Comparison of ENCODE assay signal across 8 cellular contexts in the genomic region with DNA sequence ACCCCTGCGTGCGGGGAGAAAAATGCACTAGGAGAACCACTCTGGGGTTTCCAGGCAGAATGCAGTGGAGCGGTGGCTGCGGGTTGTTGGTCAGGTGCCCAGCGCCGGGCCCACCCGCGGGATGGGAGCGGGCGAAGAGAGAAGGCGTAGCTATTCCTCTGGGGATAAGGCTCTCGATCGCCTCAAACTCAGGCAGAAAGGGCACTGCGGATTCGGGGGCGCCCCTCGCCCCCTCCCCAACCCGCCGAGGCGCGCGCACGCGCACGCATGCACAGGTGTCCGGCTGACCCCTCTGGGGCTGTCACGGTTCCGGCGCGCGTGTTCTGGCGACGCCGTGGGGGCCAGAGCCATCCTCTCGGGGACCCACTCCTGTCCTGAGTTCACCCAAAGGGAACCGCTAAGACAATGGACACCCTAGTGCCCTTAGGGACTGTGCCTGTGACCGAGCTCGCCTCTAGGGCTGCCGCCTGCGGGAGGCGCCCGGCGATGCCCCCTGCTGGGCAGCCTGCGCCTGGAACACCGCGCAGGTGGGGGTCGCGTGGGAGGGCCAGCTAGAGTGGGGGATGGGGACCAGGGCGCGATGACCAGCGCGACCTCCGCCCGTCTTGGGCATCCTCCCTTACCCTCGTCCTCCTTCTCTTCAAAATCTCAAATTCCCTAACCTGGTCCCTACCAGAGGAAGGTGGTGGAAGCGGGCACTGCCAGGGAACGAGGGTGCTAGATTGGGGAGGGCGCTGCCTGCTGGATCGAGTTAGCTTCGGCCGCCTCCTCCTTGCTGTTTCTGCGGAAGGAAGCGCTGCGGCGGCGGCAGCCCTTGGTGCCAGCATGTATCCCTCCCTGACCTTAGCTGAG. TPM values are rescaled to one million over a fixed set of nuclear protein-coding genes. Genes with fewer than 3 reads are reported as not detected.
DNase-seq lines count a peak whose midpoint lies in the region; ATAC-seq and TF ChIP-seq lines count a peak whose summit lies in the region.

No MANE protein-coding gene starts in this region.

- H3K27ac ChIP-seq in sigmoid colon = no peak overlapping the region

- TF ChIP-seq CTCF in AG04449 (IDR thresholded peaks at IDR 0.05; ENCODE audit: insufficient read depth, low read length, missing control alignments) (peak; percentile 75), GM10248 (IDR thresholded peaks at IDR 0.05; ENCODE audit: control extremely low read depth, extremely low read depth, low read depth, missing control alignments) (peak; percentile 70), WI38 (IDR thresholded peaks at IDR 0.05; ENCODE audit: low read depth, low read length) (peak; percentile 55), sigmoid colon (IDR thresholded peaks at IDR 0.05) (peak in 2 of 4 experiments; percentile 29)

- no peak overlapping the region for H3K4me3 ChIP-seq in AG04449 (ENCODE audit: low read depth, low read length)
- H3K4me3 ChIP-seq in WI38 (ENCODE audit: low read depth, low read length) = no peak overlapping the region
- no peak overlapping the region for H3K4me3 ChIP-seq in sigmoid colon

- intact Hi-C loops in Right ventricle myocardium superior (cut with DNase I) = no loop called here
- intact Hi-C loops in sigmoid colon (cut with DNase I) = loop anchor here (2.0 kb wide), 1 partner anchor 28 kb away; a partner anchor contains a TSS

- WGBS in sigmoid colon, 2 donors = 1 to 2% methylated on average over 66 of the region's 66 CpGs

- H3K27me3 ChIP-seq in sigmoid colon = peaks cover 80 to 100% (median 93%) of the 10 kb centered on the region in 3 donors

- TF ChIP-seq EP300 in sigmoid colon (IDR thresholded peaks at IDR 0.05) = no peak

- ATAC-seq in Right ventricle myocardium superior (ENCODE audit: poor library complexity) = peak; percentile 72
- no peak for ATAC-seq in esophagus mucosa

- POLR2A ChIA-PET in AG04449 (lab: Yijun Ruan, JAX) (interaction anchor here (1.5 kb wide), 1 partner anchor 28 kb away, joined by 6 read pairs; a partner anchor contains a TSS), GM10248 (lab: Yijun Ruan, JAX) (interaction anchor here (0.5 to 2.2 kb wide), 3 partner anchors 28 to 29 kb away, joined by 3 to 9 read pairs (median 3); a partner anchor contains a TSS)

- H3K36me3 ChIP-seq in sigmoid colon = no peaks in the 10 kb centered on the region

- no peaks in the 10 kb centered on the region for H3K9me3 ChIP-seq in sigmoid colon

- no peak for TF ChIP-seq POLR2A in sigmoid colon (IDR thresholded peaks at IDR 0.05)

- CTCF ChIA-PET in AG04449 (lab: Yijun Ruan, JAX) (interaction anchor here (1.0 to 3.0 kb wide), 12 partner anchors 9 to 179 kb away, joined by 3 to 15 read pairs (median 4); a partner anchor contains a TSS), GM10248 (lab: Yijun Ruan, JAX) (interaction anchor here (0.7 to 4.0 kb wide), 16 partner anchors 10 to 70 kb away, joined by 3 to 28 read pairs (median 6); a partner anchor contains a TSS)

- DNase-seq in AG04449 (ENCODE audit: low read depth, low spot score) = no peak
- peak; percentile 67 for DNase-seq in GM10248 (ENCODE audit: extremely low spot score)
- DNase-seq in NCI-H2029 treated with DMSO at 0.1 percent for 48 hours (lab: John Stamatoyannopoulos, UW) = peak; percentile 83
- DNase-seq in Right ventricle myocardium superior = peak; percentile 60
- DNase-seq in sigmoid colon = peak; percentile 68
- DNase-seq in activated gamma-delta T cell treated with Interleukin-2 at 50 U/mL for 16 hours = no peak

- H3K4me1 ChIP-seq in sigmoid colon = peaks cover 0 to 57% (median 55%) of the 10 kb centered on the region in 4 donors

RNA-seq across cellular contexts. Expression of a gene that starts 14.4 kb away (rescaled TPM):
- total RNA-seq in Right ventricle myocardium superior (6.2 TPM), sigmoid colon (1 to 10 TPM in 2 of 4 donors, under 1 TPM in 2; 0.28 to 1.8 (median 1.2) TPM), esophagus mucosa (3.8 TPM)
- polyA plus RNA-seq in sigmoid colon = 1 to 10 TPM; 2.4 to 5.6 (median 4.9) TPM

RNA-seq across cellular contexts. Expression of a gene that starts 28.0 kb away (rescaled TPM):
- total RNA-seq in Right ventricle myocardium superior = 25.6 TPM
- 1 to 10 TPM; 6.1 to 9.8 (median 7.5) TPM for total RNA-seq in sigmoid colon
- polyA plus RNA-seq in sigmoid colon = 10 to 100 TPM in 1 of 3 donors, 1 to 10 TPM in 2; 3.5 to 14.2 (median 8.4) TPM
- 25.2 TPM for total RNA-seq in esophagus mucosa

RNA-seq across cellular contexts. Expression of a gene that starts 33.3 kb away (rescaled TPM):
- 4.2 TPM for total RNA-seq in Right ventricle myocardium superior
- total RNA-seq in sigmoid colon = under 1 TPM in 3 of 4 donors, not detected in 1; 0.33 to 0.95 (median 0.36) TPM
- 1 to 10 TPM in 1 of 3 donors, under 1 TPM in 2; under 0.01 to 2.0 (median 0.23) TPM for polyA plus RNA-seq in sigmoid colon
- total RNA-seq in esophagus mucosa = 3.8 TPM

Comparison
In these comparisons a context has a peak if more than half of its experiments do, and no peak if none do; other contexts are left out.
1. DNase-seq: peak in GM10248 (single experiment), NCI-H2029 treated with DMSO at 0.1 percent for 48 hours (single experiment), Right ventricle myocardium superior (single experiment) and sigmoid colon (single experiment); none in AG04449 (single experiment) and activated gamma-delta T cell treated with Interleukin-2 at 50 U/mL for 16 hours (single experiment).